8 cellular contexts compared by ENCODE assay signal in the genomic region with DNA sequence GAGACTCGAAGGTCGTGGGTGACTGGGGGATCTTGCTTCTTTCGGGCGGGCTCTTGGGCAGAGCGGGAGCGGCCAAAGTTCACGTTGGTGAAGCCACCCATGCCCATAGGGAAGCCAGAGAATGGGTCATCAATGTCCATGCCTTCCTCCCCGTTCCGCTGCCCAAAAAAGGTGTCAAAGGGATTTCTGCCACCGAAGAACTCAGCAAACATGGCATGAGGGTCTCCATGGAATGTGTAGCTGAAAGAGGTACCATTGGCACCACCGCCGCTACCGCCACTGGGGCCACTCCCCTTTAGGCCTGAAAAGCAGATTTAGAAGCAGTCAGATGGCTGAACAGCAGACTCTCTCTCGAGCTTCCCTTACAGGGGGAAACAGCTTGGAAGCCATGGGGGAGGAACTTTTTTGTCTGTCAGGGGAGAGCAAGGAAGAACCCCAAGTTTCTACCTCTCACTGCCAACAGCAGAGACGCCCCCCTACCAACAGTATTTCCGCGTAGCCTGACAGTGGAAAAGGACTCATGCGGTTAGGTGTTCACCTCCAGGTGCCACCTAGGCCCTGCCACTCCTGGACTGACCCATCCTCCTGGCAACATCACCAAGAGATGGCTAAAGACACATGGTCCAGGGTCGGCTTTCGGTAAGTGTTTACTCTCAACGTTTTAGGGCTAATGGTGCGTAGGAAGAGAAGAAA. TPM values are rescaled to one million over a fixed set of nuclear protein-coding genes. Genes with fewer than 3 reads are reported as not detected.
A peak's percentile ranks its signal among the peaks of the same experiment; 100 is the strongest.
DNase-seq lines count a peak whose midpoint lies in the region; ATAC-seq and TF ChIP-seq lines count a peak whose summit lies in the region.

No MANE protein-coding gene starts in this region.

- peak overlapping the region; percentile 97 for H3K27ac ChIP-seq in C4-2B

- no peaks in the 10 kb centered on the region for H3K9me3 ChIP-seq in MG63

- H3K27me3 ChIP-seq in MG63 = no peaks in the 10 kb centered on the region

- H3K27ac Mint-ChIP-seq in naive B cell = peak overlapping the region in 5 of 6 donors; percentile 81 to 93 (median 86)

- peak overlapping the region; percentile 100 for H3K4me3 ChIP-seq in MG63
- H3K4me3 ChIP-seq in choroid plexus epithelial cell (ENCODE audit: low read depth, low read length) = peak overlapping the region; percentile 96

- TF ChIP-seq CTCF in C4-2B (conservative IDR thresholded peaks at IDR 0.05) (no peak), choroid plexus epithelial cell (conservative IDR thresholded peaks at IDR 0.05; ENCODE audit: low read depth, low read length) (no peak)

- peaks cover 34 to 60% (median 52%) of the 10 kb centered on the region in 3 donors for H3K4me1 Mint-ChIP-seq in naive B cell

- no peaks in the 10 kb centered on the region for H3K27me3 Mint-ChIP-seq in naive B cell

- H3K4me3 Mint-ChIP-seq in naive B cell = peak overlapping the region; percentile 85 to 97 (median 92)

- peaks cover 14 to 20% of the 10 kb centered on the region in 2 donors for H3K36me3 Mint-ChIP-seq in naive B cell

- ATAC-seq in naive B cell (ENCODE audit: low read depth in 2 of 2) (no peak), HG03469 (IDR thresholded peaks at IDR 0.05; ENCODE audit: unreplicated experiment) (no peak), GM21528 (IDR thresholded peaks at IDR 0.05; ENCODE audit: low FRiP score, unreplicated experiment) (no peak)

- H3K36me3 ChIP-seq in MG63 = peaks cover 47% of the 10 kb centered on the region

- H3K9me3 Mint-ChIP-seq in naive B cell = peaks cover 0 to 2% (median 0%) of the 10 kb centered on the region in 7 donors

- DNase-seq in MG63 (no peak), choroid plexus epithelial cell (ENCODE audit: low read depth) (no peak), naive B cell (no peak), SW480 (ENCODE audit: low spot score) (no peak), NCI-H510A treated with DMSO at 0.1 percent for 48 hours (lab: John Stamatoyannopoulos, UW) (no peak)

RNA-seq across cellular contexts. Expression of gene DNAJB1, which starts 1.3 kb away (rescaled TPM):
- total RNA-seq in MG63 (2014; rRNA removed; shearing (Covaris generic); ENCODE audit: low replicate concordance) = 133 and 164 TPM in 2 replicates
- 100 to 1,000 TPM in 2 of 6 donors, 10 to 100 TPM in 4; 73.1 to 113 (median 75.9) TPM for polyA plus RNA-seq in naive B cell (ENCODE audit: low read depth in 6 of 6)

RNA-seq across cellular contexts. Expression of gene TECR, which starts 12.5 kb away (rescaled TPM):
- 143 and 165 TPM in 2 replicates for total RNA-seq in MG63 (2014; rRNA removed; shearing (Covaris generic); ENCODE audit: low replicate concordance)
- 100 to 1,000 TPM in 5 of 6 donors, 10 to 100 TPM in 1; 95.6 to 169 (median 116) TPM for polyA plus RNA-seq in naive B cell (ENCODE audit: low read depth in 6 of 6)

RNA-seq across cellular contexts. Expression of gene GIPC1, which starts 21.0 kb away (rescaled TPM):
- 111 and 196 TPM in 2 replicates for total RNA-seq in MG63 (2014; rRNA removed; shearing (Covaris generic); ENCODE audit: low replicate concordance)
- 10 to 100 TPM in 1 of 6 donors, 1 to 10 TPM in 5; 6.9 to 10.3 (median 7.5) TPM for polyA plus RNA-seq in naive B cell (ENCODE audit: low read depth in 6 of 6)

RNA-seq across cellular contexts. Expression of gene PTGER1, which starts 41.7 kb away (rescaled TPM):
- total RNA-seq in MG63 (2014; rRNA removed; shearing (Covaris generic); ENCODE audit: low replicate concordance) = not detected in 2 replicates
- not detected for polyA plus RNA-seq in naive B cell (ENCODE audit: low read depth in 6 of 6)

RNA-seq across cellular contexts. Expression of gene NDUFB7, which starts 55.0 kb away (rescaled TPM):
- total RNA-seq in MG63 (2014; rRNA removed; shearing (Covaris generic); ENCODE audit: low replicate concordance) = 487 and 678 TPM in 2 replicates
- 100 to 1,000 TPM; 141 to 216 (median 170) TPM for polyA plus RNA-seq in naive B cell (ENCODE audit: low read depth in 6 of 6)
